Comparison of ENCODE assay signal across 8 cellular contexts in genomic region chr6:87589693-87590416, GRCh38. TPM values are rescaled to one million over a fixed set of nuclear protein-coding genes. Genes with fewer than 3 reads are reported as not detected.
DNase-seq lines count a peak whose midpoint lies in the region; ATAC-seq and TF ChIP-seq lines count a peak whose summit lies in the region.

Gene ORC3, plus strand, starts transcription at chr6:87590135. Its CDS starts 34 bp downstream, at chr6:87590169.
Gene RARS2, minus strand, starts transcription at chr6:87589987. Its CDS starts 30 bp downstream, at chr6:87589957.

- H3K9me3 ChIP-seq in liver (ENCODE audit: control insufficient read depth in 4 of 4, low read length in 3 of 4) = no peaks in the 10 kb centered on the region

- under 1% methylated on average over 49 of the region's 49 CpGs for WGBS in liver

- H3K4me3 ChIP-seq in liver (ENCODE audit: low read depth in 1 of 3, low read length in 3 of 3) = peak within 1 kb of the TSS; percentile 67 to 93 (median 91)

- DNase-seq in NCI-H774 (lab: John Stamatoyannopoulos, UW) = peak; percentile 99
- DNase-seq in activated CD4-positive, alpha-beta T cell treated with anti-CD3 and anti-CD28 coated beads, Interleukin-2, amount 50 U/mL, for 4 hours = peak; percentile 90
- peak; percentile 96 for DNase-seq in dermis blood vessel endothelial cell
- DNase-seq in stimulated activated CD4-positive, alpha-beta T cell treated with anti-CD3 and anti-CD28 coated beads, Interleukin-4, amount 100 ng/mL, for 24 hours = peak; percentile 96

- peaks cover 0 to 5% (median under 1%) of the 10 kb centered on the region in 4 donors for H3K36me3 ChIP-seq in liver (ENCODE audit: control insufficient read depth in 4 of 4, insufficient read depth in 3 of 4, low read depth in 1 of 4, low read length in 3 of 4)

- H3K27me3 ChIP-seq in liver (ENCODE audit: control insufficient read depth in 4 of 4, insufficient read depth in 4 of 4, low read length in 3 of 4) = no peaks in the 10 kb centered on the region

- peak; percentile 65 to 71 for TF ChIP-seq RAD21 in liver (IDR thresholded peaks at IDR 0.05)

- peak within 1 kb of the TSS; percentile 78 for H3K27ac ChIP-seq in C4-2B
- H3K27ac ChIP-seq in liver (ENCODE audit: low read depth in 1 of 2, low read length in 2 of 2) = peak within 1 kb of the TSS; percentile 68 to 80

- H3K4me1 ChIP-seq in liver (ENCODE audit: control insufficient read depth in 4 of 4, insufficient read depth in 4 of 4, low read length in 3 of 4) = peaks cover 3 to 34% (median 24%) of the 10 kb centered on the region in 4 donors

- ATAC-seq in GM19395 (IDR thresholded peaks at IDR 0.05; ENCODE audit: unreplicated experiment) = peak; percentile 100
- peak; percentile 100 for ATAC-seq in HG03565 (IDR thresholded peaks at IDR 0.05; ENCODE audit: unreplicated experiment)

- no peak for TF ChIP-seq CTCF in C4-2B (conservative IDR thresholded peaks at IDR 0.05)
- no peak for TF ChIP-seq CTCF in liver (IDR thresholded peaks at IDR 0.05; ENCODE audit: low read depth, low read length, missing input control)

- peak within 1 kb of the TSS; percentile 78 to 95 for H3K9ac ChIP-seq in liver (ENCODE audit: low read depth in 1 of 2, low read length in 2 of 2)

TF ChIP-seq in liver, 16 proteins besides CTCF, POLR2A, EP300 and RAD21:
- TF ChIP-seq YY1 (IDR thresholded peaks at IDR 0.05) (peak; percentile 85), NR2F2 (IDR thresholded peaks at IDR 0.05) (peak; percentile 67), JUND (IDR thresholded peaks at IDR 0.05) (no peak), HNF4A (conservative IDR thresholded peaks at IDR 0.05) (peak; percentile 46 to 59), GABPA (IDR thresholded peaks at IDR 0.05 in 1 of 2, conservative IDR thresholded peaks at IDR 0.05 in 1 of 2) (peak; percentile 83 to 97), FOXA2 (IDR thresholded peaks at IDR 0.05) (no peak), RXRA (IDR thresholded peaks at IDR 0.05) (peak; percentile 58 to 74), HNF4G (IDR thresholded peaks at IDR 0.05) (no peak), REST (IDR thresholded peaks at IDR 0.05) (peak; percentile 80), TAF1 (conservative IDR thresholded peaks at IDR 0.05) (peak; percentile 68), ZBTB33 (IDR thresholded peaks at IDR 0.05) (no peak), SP1 (IDR thresholded peaks at IDR 0.05) (peak; percentile 81)
- TF ChIP-seq, protein P1, sequence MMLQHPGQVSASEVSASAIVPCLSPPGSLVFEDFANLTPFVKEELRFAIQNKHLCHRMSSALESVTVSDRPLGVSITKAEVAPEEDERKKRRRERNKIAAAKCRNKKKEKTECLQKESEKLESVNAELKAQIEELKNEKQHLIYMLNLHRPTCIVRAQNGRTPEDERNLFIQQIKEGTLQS (IDR thresholded peaks at IDR 0.05) = no peak
- TF ChIP-seq, protein P2, sequence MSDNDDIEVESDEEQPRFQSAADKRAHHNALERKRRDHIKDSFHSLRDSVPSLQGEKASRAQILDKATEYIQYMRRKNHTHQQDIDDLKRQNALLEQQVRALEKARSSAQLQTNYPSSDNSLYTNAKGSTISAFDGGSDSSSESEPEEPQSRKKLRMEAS (IDR thresholded peaks at IDR 0.05) = peak; percentile 38

RNA-seq across cellular contexts. Expression of gene ORC3, which starts in this region (rescaled TPM):
- total RNA-seq in dermis blood vessel endothelial cell = 12.9 and 19.9 TPM in 2 replicates
- 10 to 100 TPM; 12.1 to 14.5 TPM for total RNA-seq in liver
- polyA plus RNA-seq in liver = 1 to 10 TPM; 5.2 to 8.9 TPM

RNA-seq across cellular contexts. Expression of gene RARS2, which starts in this region (rescaled TPM):
- total RNA-seq in dermis blood vessel endothelial cell (31.7 and 38.3 TPM in 2 replicates), liver (10 to 100 TPM; 14.6 to 18.1 TPM)
- polyA plus RNA-seq in liver = 10 to 100 TPM; 10.9 to 19.2 TPM

Comparison
In these comparisons a context has a peak if more than half of its experiments do, and no peak if none do; other contexts are left out.
1. Peak in every context shown above with its lines: DNase-seq, ATAC-seq, H3K4me3 ChIP-seq and H3K27ac ChIP-seq.